ENCODE assay signal across 1 cellular context in the genomic region with DNA sequence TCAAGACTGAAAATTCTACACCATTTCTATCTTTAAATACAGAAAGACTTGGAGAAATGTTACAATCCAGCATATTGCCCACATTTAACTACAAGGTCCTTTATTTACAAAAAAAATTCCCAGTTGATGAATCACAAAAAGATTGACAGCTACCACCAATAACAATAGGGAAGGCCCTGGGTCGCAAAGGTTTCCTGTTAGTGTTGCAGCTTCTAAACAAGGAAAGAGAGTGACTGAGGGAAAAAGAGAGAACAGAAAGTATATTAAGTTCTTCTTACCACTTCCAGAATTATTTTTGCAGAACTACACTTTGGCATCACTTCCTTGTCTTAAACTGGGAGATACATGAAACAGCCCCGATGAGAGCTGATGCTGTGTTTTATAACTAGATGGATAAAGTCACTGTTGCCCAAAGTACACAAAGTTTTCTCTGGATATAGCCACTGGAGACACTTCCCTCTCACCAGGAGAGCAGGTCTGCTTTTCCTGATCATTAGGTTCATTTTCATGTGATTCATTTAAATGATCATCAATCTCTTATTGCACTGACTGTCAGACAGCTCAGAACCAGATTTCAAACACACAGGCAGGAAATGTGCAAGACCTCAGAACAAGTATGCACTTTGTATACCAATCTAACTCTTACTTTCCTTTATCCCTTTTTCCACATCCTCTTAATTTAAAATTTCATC.
A peak's percentile ranks its signal among the peaks of the same experiment; 100 is the strongest.
TF ChIP-seq lines count a peak whose summit lies in the region.

No MANE protein-coding gene starts in this region.

TF ChIP-seq in HepG2, 621 proteins besides CTCF, POLR2A, EP300 and RAD21 (continued from another document):
- TF ChIP-seq, protein P1, sequence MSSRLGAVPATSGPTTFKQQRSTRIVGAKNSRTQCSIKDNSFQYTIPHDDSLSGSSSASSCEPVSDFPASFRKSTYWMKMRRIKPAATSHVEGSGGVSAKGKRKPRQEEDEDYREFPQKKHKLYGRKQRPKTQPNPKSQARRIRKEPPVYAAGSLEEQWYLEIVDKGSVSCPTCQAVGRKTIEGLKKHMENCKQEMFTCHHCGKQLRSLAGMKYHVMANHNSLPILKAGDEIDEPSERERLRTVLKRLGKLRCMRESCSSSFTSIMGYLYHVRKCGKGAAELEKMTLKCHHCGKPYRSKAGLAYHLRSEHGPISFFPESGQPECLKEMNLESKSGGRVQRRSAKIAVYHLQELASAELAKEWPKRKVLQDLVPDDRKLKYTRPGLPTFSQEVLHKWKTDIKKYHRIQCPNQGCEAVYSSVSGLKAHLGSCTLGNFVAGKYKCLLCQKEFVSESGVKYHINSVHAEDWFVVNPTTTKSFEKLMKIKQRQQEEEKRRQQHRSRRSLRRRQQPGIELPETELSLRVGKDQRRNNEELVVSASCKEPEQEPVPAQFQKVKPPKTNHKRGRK (CRISPR knock-in tag; IDR thresholded peaks at IDR 0.05): no peak
- TF ChIP-seq SNAI1 (CRISPR knock-in tag; IDR thresholded peaks at IDR 0.05; ENCODE audit: borderline replicate concordance) (no peak), HOXA7 (CRISPR knock-in tag; IDR thresholded peaks at IDR 0.05) (no peak), SOX6 (IDR thresholded peaks at IDR 0.05) (no peak), SOX6 (CRISPR knock-in tag; IDR thresholded peaks at IDR 0.05) (peak; percentile 27; the same call in 1 of the 2 replicates), FOSL2 (CRISPR knock-in tag; IDR thresholded peaks at IDR 0.05) (peak; percentile 82), TEAD3 (CRISPR knock-in tag; optimal IDR thresholded peaks at IDR 0.05; ENCODE audit: borderline replicate concordance) (peak; percentile 54), SOX13 (IDR thresholded peaks at IDR 0.05) (no peak), SOX13 (CRISPR knock-in tag; conservative IDR thresholded peaks at IDR 0.05 in 1 of 2, IDR thresholded peaks at IDR 0.05 in 1 of 2) (peak in 1 of 2 experiments; percentile 39; a peak in 1 of 4 replicates), SOX5 (CRISPR knock-in tag; IDR thresholded peaks at IDR 0.05; ENCODE audit: borderline replicate concordance) (peak; percentile 69; the same call in 1 of the 2 replicates), DNMT3B (CRISPR knock-in tag; conservative IDR thresholded peaks at IDR 0.05) (0 out of 2 replicates have a peak, but pooled peaks have one; percentile 44), FOXA3 (CRISPR knock-in tag; IDR thresholded peaks at IDR 0.05) (peak; percentile 64)
- TF ChIP-seq, protein P2, sequence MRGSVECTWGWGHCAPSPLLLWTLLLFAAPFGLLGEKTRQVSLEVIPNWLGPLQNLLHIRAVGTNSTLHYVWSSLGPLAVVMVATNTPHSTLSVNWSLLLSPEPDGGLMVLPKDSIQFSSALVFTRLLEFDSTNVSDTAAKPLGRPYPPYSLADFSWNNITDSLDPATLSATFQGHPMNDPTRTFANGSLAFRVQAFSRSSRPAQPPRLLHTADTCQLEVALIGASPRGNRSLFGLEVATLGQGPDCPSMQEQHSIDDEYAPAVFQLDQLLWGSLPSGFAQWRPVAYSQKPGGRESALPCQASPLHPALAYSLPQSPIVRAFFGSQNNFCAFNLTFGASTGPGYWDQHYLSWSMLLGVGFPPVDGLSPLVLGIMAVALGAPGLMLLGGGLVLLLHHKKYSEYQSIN (CRISPR knock-in tag; IDR thresholded peaks at IDR 0.05; ENCODE audit: borderline replicate concordance): no peak
- TF ChIP-seq, protein P3, sequence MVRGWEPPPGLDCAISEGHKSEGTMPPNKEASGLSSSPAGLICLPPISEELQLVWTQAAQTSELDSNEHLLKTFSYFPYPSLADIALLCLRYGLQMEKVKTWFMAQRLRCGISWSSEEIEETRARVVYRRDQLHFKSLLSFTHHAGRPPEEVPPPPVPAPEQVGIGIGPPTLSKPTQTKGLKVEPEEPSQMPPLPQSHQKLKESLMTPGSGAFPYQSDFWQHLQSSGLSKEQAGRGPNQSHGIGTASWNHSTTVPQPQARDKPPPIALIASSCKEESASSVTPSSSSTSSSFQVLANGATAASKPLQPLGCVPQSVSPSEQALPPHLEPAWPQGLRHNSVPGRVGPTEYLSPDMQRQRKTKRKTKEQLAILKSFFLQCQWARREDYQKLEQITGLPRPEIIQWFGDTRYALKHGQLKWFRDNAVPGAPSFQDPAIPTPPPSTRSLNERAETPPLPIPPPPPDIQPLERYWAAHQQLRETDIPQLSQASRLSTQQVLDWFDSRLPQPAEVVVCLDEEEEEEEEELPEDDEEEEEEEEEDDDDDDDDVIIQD (CRISPR knock-in tag; IDR thresholded peaks at IDR 0.05; ENCODE audit: low read depth): 0 out of 2 replicates have a peak, but pooled peaks have one; percentile 24
- TF ChIP-seq, protein P4, sequence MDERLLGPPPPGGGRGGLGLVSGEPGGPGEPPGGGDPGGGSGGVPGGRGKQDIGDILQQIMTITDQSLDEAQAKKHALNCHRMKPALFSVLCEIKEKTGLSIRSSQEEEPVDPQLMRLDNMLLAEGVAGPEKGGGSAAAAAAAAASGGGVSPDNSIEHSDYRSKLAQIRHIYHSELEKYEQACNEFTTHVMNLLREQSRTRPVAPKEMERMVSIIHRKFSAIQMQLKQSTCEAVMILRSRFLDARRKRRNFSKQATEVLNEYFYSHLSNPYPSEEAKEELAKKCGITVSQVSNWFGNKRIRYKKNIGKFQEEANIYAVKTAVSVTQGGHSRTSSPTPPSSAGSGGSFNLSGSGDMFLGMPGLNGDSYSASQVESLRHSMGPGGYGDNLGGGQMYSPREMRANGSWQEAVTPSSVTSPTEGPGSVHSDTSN (CRISPR knock-in tag; IDR thresholded peaks at IDR 0.05): peak; percentile 70
